ENCODE assay signal across 17 cellular contexts in the genomic region with DNA sequence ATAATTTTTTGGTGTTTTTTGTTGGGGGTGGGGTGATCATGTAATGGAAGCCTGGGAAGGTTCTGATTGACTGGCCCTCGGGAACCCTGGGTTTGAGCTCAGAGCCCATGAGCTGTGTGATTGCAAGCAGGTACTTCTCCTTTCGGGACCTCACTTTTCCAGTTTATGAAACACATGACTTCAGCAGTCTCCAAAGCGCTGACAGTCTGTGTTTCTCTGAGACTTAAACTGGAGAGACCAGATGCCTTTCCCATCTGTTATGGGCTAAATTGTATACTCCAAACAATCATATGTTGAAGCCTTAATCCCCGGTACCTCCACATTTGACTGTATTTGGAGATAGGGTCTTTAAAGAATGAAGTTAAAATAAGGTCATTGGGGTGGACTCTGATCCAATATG.
DNase-seq lines count a peak whose midpoint lies in the region; ATAC-seq and TF ChIP-seq lines count a peak whose summit lies in the region.
"Had no signal": no experiment of that assay in that cellular context is flagged by ENCODE, and none has a peak within 500 bp of the region (broad histone marks: within the 10 kb centered on the region; RNA-seq: fewer than 3 reads in every experiment).

No MANE protein-coding gene starts in this region.

- H3K9me3 ChIP-seq in neural progenitor cell (ENCODE audit: low read depth), result no peaks in the 10 kb centered on the region
- H3K9me3 ChIP-seq: Caco-2 had no signal

- no peaks in the 10 kb centered on the region for H3K36me3 ChIP-seq in neural progenitor cell

- no peaks in the 10 kb centered on the region for H4K20me1 ChIP-seq in neural progenitor cell (ENCODE audit: low read depth)

- H3K4me1 ChIP-seq in neural progenitor cell, result peaks cover 7% of the 10 kb centered on the region
- H3K4me1 ChIP-seq: Caco-2 had no signal

- peaks cover 7% of the 10 kb centered on the region for H3F3A ChIP-seq in neural progenitor cell (ENCODE audit: low read depth)

- H3K4me3 ChIP-seq in neural progenitor cell, result no peak overlapping the region
- H3K4me3 ChIP-seq: SK-N-MC had no signal

- no peaks in the 10 kb centered on the region for H3K79me2 ChIP-seq in neural progenitor cell (ENCODE audit: low read depth)

- no peak overlapping the region for H3K27ac ChIP-seq in neural progenitor cell
- H3K27ac ChIP-seq: SK-N-MC had no signal

- H3K27ac Mint-ChIP-seq in neural crest cell (ENCODE audit: unreplicated experiment), result peak overlapping the region; percentile 35
- H3K27ac Mint-ChIP-seq in neural progenitor cell, result no peak overlapping the region
- H3K27ac Mint-ChIP-seq: CD4-positive, alpha-beta T cell had no signal

- H3K27me3 Mint-ChIP-seq in neural crest cell (ENCODE audit: low read depth) (no peaks in the 10 kb centered on the region), neural progenitor cell (ENCODE audit: insufficient read depth, low read depth) (peaks cover 5% of the 10 kb centered on the region)
- H3K27me3 Mint-ChIP-seq: CD4-positive, alpha-beta T cell had no signal

- no peak for ATAC-seq in GM18505 (IDR thresholded peaks at IDR 0.05; ENCODE audit: unreplicated experiment)
- ATAC-seq in GM21447 (IDR thresholded peaks at IDR 0.05; ENCODE audit: unreplicated experiment), result no peak
- ATAC-seq: HepG2 had no signal

- TF ChIP-seq POLR2A in GM18505 (IDR thresholded peaks at IDR 0.05; ENCODE audit: borderline replicate concordance, extremely low read depth, insufficient read depth, insufficient read length), result no peak

- H3K4me1 Mint-ChIP-seq in neural crest cell (peaks cover 20% of the 10 kb centered on the region), neural progenitor cell (peaks cover 7% of the 10 kb centered on the region)

- TF ChIP-seq CTCF in neural crest cell (conservative IDR thresholded peaks at IDR 0.05), result no peak
- no peak for TF ChIP-seq CTCF in neural progenitor cell (IDR thresholded peaks at IDR 0.05)

- H3K27me3 ChIP-seq in neural progenitor cell, result no peaks in the 10 kb centered on the region

- H3K9me3 Mint-ChIP-seq in neural crest cell (no peaks in the 10 kb centered on the region), neural progenitor cell (peaks cover 2% of the 10 kb centered on the region)

- no peak overlapping the region for H3K4me2 ChIP-seq in neural progenitor cell

- H3K4me3 Mint-ChIP-seq in neural crest cell (no peak overlapping the region), neural progenitor cell (no peak overlapping the region)
- H3K4me3 Mint-ChIP-seq: CD4-positive, alpha-beta T cell had no signal

- H3K36me3 Mint-ChIP-seq in neural crest cell (ENCODE audit: low read depth) (no peaks in the 10 kb centered on the region), neural progenitor cell (peaks cover 2% of the 10 kb centered on the region)

- H3K9ac ChIP-seq in neural progenitor cell, result no peak overlapping the region

- H2AFZ ChIP-seq in neural progenitor cell (replicated peaks), result no peak overlapping the region

- peak; percentile 97 for DNase-seq in DMS 273 treated with DMSO at 0.1 percent for 48 hours (lab: John Stamatoyannopoulos, UW)
- DNase-seq in NCI-H524 treated with DMSO at 0.1 percent for 48 hours (lab: John Stamatoyannopoulos, UW), result peak; percentile 98
- peak; percentile 32 for DNase-seq in cerebellum (ENCODE audit: low spot score)
- DNase-seq in neural crest cell (ENCODE audit: low read depth, low spot score), result no peak
- no peak for DNase-seq in neural progenitor cell (ENCODE audit: low spot score)
- DNase-seq in nucleus accumbens (lab: John Stamatoyannopoulos, UW), result no peak
- DNase-seq: Caco-2; CD4-positive, alpha-beta T cell; KBM-7; NCI-H1105 treated with DMSO at 0.1 percent for 48 hours; NCI-H187; NCI-H69; SHP77 had no signal

Comparison
In these comparisons a context has a peak if more than half of its experiments do, and no peak if none do; other contexts are left out.
1. DNase-seq: peak in DMS 273 treated with DMSO at 0.1 percent for 48 hours (single experiment), NCI-H524 treated with DMSO at 0.1 percent for 48 hours (single experiment) and cerebellum (single experiment); none in neural crest cell (single experiment), neural progenitor cell (single experiment) and nucleus accumbens (0 of 56).